ENCODE assay signal across 23 cellular contexts in the genomic region with DNA sequence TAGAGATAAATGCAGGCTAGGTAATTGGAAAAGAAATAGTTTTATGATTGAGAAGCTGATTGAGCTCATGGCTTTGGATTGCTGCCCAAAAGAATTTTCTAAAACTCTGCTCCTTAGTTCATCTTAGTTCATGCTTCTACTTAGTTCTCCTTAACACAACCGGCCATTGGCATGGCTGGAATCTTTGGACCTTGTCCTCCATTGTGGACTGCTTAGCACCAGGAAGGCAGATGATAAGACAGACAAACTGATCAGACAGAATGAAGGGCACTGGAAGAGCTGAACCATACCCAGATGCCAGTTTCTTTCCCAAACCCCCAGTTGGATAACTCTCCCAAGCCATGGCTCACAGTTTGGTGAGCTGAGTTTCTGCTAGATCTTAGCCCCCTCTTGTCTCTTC.
"Had no signal": no experiment of that assay in that cellular context is flagged by ENCODE, and none has a peak within 500 bp of the region (broad histone marks: within the 10 kb centered on the region; RNA-seq: fewer than 3 reads in every experiment).

No MANE protein-coding gene starts in this region.

- H3K36me3 ChIP-seq: lower lobe of right lung, prostate gland, right atrium auricular region, sigmoid colon, spleen, tibial artery, upper lobe of left lung had no signal

- H3K9me3 Mint-ChIP-seq: nephron progenitor cell; stimulated activated memory B cell treated with anti-CD40 and anti-IgM and Interleukin-4, amounts not matched to agents 10 μg/mL and 1 μg/mL and 100 μg/mL, for 72 hours had no signal

- H3K4me3 ChIP-seq: dorsolateral prefrontal cortex, lower lobe of right lung, prostate gland, right atrium auricular region, sigmoid colon, spleen, testis, tibial artery, upper lobe of left lung had no signal

- H3K4me1 ChIP-seq: prostate gland, right atrium auricular region, testis had no signal

- H3K27ac Mint-ChIP-seq: nephron progenitor cell had no signal

- DNase-seq: dorsolateral prefrontal cortex; effector CD4-positive, alpha-beta T cell; hypothalamus; immature natural killer cell; left ventricle myocardium superior; lower lobe of right lung; naive thymus-derived CD8-positive, alpha-beta T cell; nephron progenitor cell; nucleus accumbens; sigmoid colon; spleen; stimulated activated CD4-positive, alpha-beta T cell treated with anti-CD3 and anti-CD28 coated beads, Interleukin-4, amount 100 ng/mL, for 4 hours; stimulated activated naive CD8-positive, alpha-beta T cell treated with anti-CD3 and anti-CD28 coated beads, Interleukin-15, Interleukin-2, amounts not matched to agents 100 U/mL and 50 U/mL, for 24 hours; substantia nigra; testis; tibial artery; upper lobe of left lung had no signal

- ATAC-seq: left ventricle myocardium superior; lower lobe of right lung; naive thymus-derived CD8-positive, alpha-beta T cell; stimulated activated memory B cell treated with anti-CD40 and anti-IgM and Interleukin-4, amounts not matched to agents 10 μg/mL and 1 μg/mL and 100 μg/mL, for 72 hours had no signal

- H3K9me3 ChIP-seq: lower lobe of right lung, prostate gland, right atrium auricular region, sigmoid colon, spleen, testis, tibial artery, upper lobe of left lung had no signal

- H3K27ac ChIP-seq: dorsolateral prefrontal cortex, lower lobe of right lung, prostate gland, right atrium auricular region, sigmoid colon, spleen, testis, tibial artery, upper lobe of left lung had no signal

- H3K4me3 Mint-ChIP-seq: immature natural killer cell; nephron progenitor cell; stimulated activated memory B cell treated with anti-CD40 and anti-IgM and Interleukin-4, amounts not matched to agents 10 μg/mL and 1 μg/mL and 100 μg/mL, for 72 hours had no signal

- H3K27me3 ChIP-seq: right atrium auricular region, sigmoid colon, spleen, testis, tibial artery, upper lobe of left lung had no signal

- H3K36me3 Mint-ChIP-seq: naive thymus-derived CD8-positive, alpha-beta T cell; stimulated activated memory B cell treated with anti-CD40 and anti-IgM and Interleukin-4, amounts not matched to agents 10 μg/mL and 1 μg/mL and 100 μg/mL, for 72 hours had no signal

- H3K27me3 Mint-ChIP-seq: naive thymus-derived CD8-positive, alpha-beta T cell; stimulated activated memory B cell treated with anti-CD40 and anti-IgM and Interleukin-4, amounts not matched to agents 10 μg/mL and 1 μg/mL and 100 μg/mL, for 72 hours had no signal

- FAIRE-seq: frontal cortex, keratinocyte, urothelium cell line had no signal
